ENCODE assay signal across 36 cellular contexts in genomic region chr9:33682551-33682950, GRCh38.
"Had no signal": no experiment of that assay in that cellular context is flagged by ENCODE, and none has a peak within 500 bp of the region (broad histone marks: within the 10 kb centered on the region; RNA-seq: fewer than 3 reads in every experiment).

No MANE protein-coding gene starts in this region.

- H3K9me3 Mint-ChIP-seq: activated CD4-positive, alpha-beta memory T cell treated with anti-CD3 and anti-CD28 coated beads for 36 hours; activated CD4-positive, alpha-beta T cell treated with anti-CD3 and anti-CD28 coated beads, Interleukin-2, amount 10 ng/mL, durations not matched to agents 24 days and 14 days; activated naive CD4-positive, alpha-beta T cell treated with anti-CD3 and anti-CD28 coated beads for 36 hours; activated naive CD4-positive, alpha-beta T cell treated with anti-CD3 and anti-CD28 coated beads, Interleukin-2, amount 50 U/mL, for 24 hours; activated naive CD8-positive, alpha-beta T cell treated with anti-CD3 and anti-CD28 coated beads for 36 hours; activated naive CD8-positive, alpha-beta T cell treated with anti-CD3 and anti-CD28 coated beads, Interleukin-2, amount 50 U/mL, for 24 hours; activated T-helper 1 cell treated with anti-CD3 and anti-CD28 coated beads, Interleukin-12 subunit alpha, Interleukin-12 subunit beta, Interleukin-2, Interleukin-4 antibody, amounts not matched to agents 30 ng/mL and 10 ng/mL and 1 ng/mL, durations not matched to agents 14 hours and 24 hours and 36 hours; activated T-helper 2 cell treated with anti-CD3 and anti-CD28 coated beads, Interferon-gamma antibody, Interleukin-2, Interleukin-4, amounts not matched to agents 10 μg/mL and 5 μg/mL and 100 μg/mL, durations not matched to agents 14 hours and 24 hours and 36 hours; effector memory CD8-positive, alpha-beta T cell; T-helper 2 cell treated with Interferon-gamma antibody and Interleukin-4, amounts not matched to agents 5 μg/mL and 100 μg/mL, for 36 hours had no signal

- H3K4me3 ChIP-seq: adrenal gland, body of pancreas, esophagus muscularis mucosa, gastrocnemius medialis, heart left ventricle had no signal

- H3K27me3 ChIP-seq: esophagus muscularis mucosa, foreskin keratinocyte had no signal

- H3K4me3 Mint-ChIP-seq: activated CD4-positive, alpha-beta memory T cell treated with anti-CD3 and anti-CD28 coated beads for 36 hours; activated CD4-positive, alpha-beta T cell treated with anti-CD3 and anti-CD28 coated beads for 36 hours; activated CD4-positive, alpha-beta T cell treated with anti-CD3 and anti-CD28 coated beads, Interleukin-2, amount 10 ng/mL, durations not matched to agents 24 days and 14 days; activated CD8-positive, alpha-beta memory T cell treated with anti-CD3 and anti-CD28 coated beads, Interleukin-2, amount 10 ng/mL, durations not matched to agents 7 days and 5 days; activated CD8-positive, alpha-beta T cell treated with anti-CD3 and anti-CD28 coated beads, Interleukin-2, amount 10 ng/mL, durations not matched to agents 7 days and 5 days; activated naive CD4-positive, alpha-beta T cell treated with anti-CD3 and anti-CD28 coated beads for 36 hours; activated naive CD4-positive, alpha-beta T cell treated with anti-CD3 and anti-CD28 coated beads, Interleukin-2, amount 50 U/mL, for 24 hours; activated naive CD8-positive, alpha-beta T cell treated with anti-CD3 and anti-CD28 coated beads for 36 hours; activated naive CD8-positive, alpha-beta T cell treated with anti-CD3 and anti-CD28 coated beads, Interleukin-2, amount 50 U/mL, for 24 hours; activated T-helper 1 cell treated with anti-CD3 and anti-CD28 coated beads, Interleukin-12 subunit alpha, Interleukin-12 subunit beta, Interleukin-2, Interleukin-4 antibody, amounts not matched to agents 30 ng/mL and 10 ng/mL and 1 ng/mL, durations not matched to agents 14 hours and 24 hours and 36 hours; effector memory CD8-positive, alpha-beta T cell; T-helper 17 cell; T-helper 2 cell treated with Interferon-gamma antibody and Interleukin-4, amounts not matched to agents 5 μg/mL and 100 μg/mL, for 36 hours had no signal

- H3K9me3 ChIP-seq: body of pancreas, esophagus muscularis mucosa, gastrocnemius medialis, heart left ventricle had no signal

- H3K27ac Mint-ChIP-seq: activated CD4-positive, alpha-beta memory T cell treated with anti-CD3 and anti-CD28 coated beads for 36 hours; activated CD4-positive, alpha-beta T cell treated with anti-CD3 and anti-CD28 coated beads for 36 hours; activated CD4-positive, alpha-beta T cell treated with anti-CD3 and anti-CD28 coated beads, Interleukin-2, amount 10 ng/mL, durations not matched to agents 24 days and 14 days; activated CD8-positive, alpha-beta memory T cell treated with anti-CD3 and anti-CD28 coated beads, Interleukin-2, amount 10 ng/mL, durations not matched to agents 7 days and 5 days; activated CD8-positive, alpha-beta T cell treated with anti-CD3 and anti-CD28 coated beads, Interleukin-2, amount 10 ng/mL, durations not matched to agents 7 days and 5 days; activated naive CD4-positive, alpha-beta T cell treated with anti-CD3 and anti-CD28 coated beads for 36 hours; activated naive CD4-positive, alpha-beta T cell treated with anti-CD3 and anti-CD28 coated beads, Interleukin-2, amount 50 U/mL, for 24 hours; activated naive CD8-positive, alpha-beta T cell treated with anti-CD3 and anti-CD28 coated beads for 36 hours; activated naive CD8-positive, alpha-beta T cell treated with anti-CD3 and anti-CD28 coated beads, Interleukin-2, amount 50 U/mL, for 24 hours; activated T-helper 1 cell treated with anti-CD3 and anti-CD28 coated beads, Interleukin-12 subunit alpha, Interleukin-12 subunit beta, Interleukin-2, Interleukin-4 antibody, amounts not matched to agents 30 ng/mL and 10 ng/mL and 1 ng/mL, durations not matched to agents 14 hours and 24 hours and 36 hours; activated T-helper 2 cell treated with anti-CD3 and anti-CD28 coated beads, Interferon-gamma antibody, Interleukin-2, Interleukin-4, amounts not matched to agents 10 μg/mL and 5 μg/mL and 100 μg/mL, durations not matched to agents 14 hours and 24 hours and 36 hours; effector memory CD8-positive, alpha-beta T cell; T-helper 17 cell; T-helper 2 cell treated with Interferon-gamma antibody and Interleukin-4, amounts not matched to agents 5 μg/mL and 100 μg/mL, for 36 hours had no signal

- H3K4me1 ChIP-seq: body of pancreas, gastrocnemius medialis, heart left ventricle had no signal

- H3K36me3 ChIP-seq: adrenal gland, esophagus muscularis mucosa, gastrocnemius medialis, heart left ventricle, WERI-Rb-1 had no signal

- H3K36me3 Mint-ChIP-seq: activated CD4-positive, alpha-beta memory T cell treated with anti-CD3 and anti-CD28 coated beads for 36 hours; activated CD8-positive, alpha-beta memory T cell treated with anti-CD3 and anti-CD28 coated beads, Interleukin-2, amount 10 ng/mL, durations not matched to agents 7 days and 5 days; activated naive CD4-positive, alpha-beta T cell treated with anti-CD3 and anti-CD28 coated beads, Interleukin-2, amount 50 U/mL, for 24 hours; activated naive CD8-positive, alpha-beta T cell treated with anti-CD3 and anti-CD28 coated beads for 36 hours had no signal

- H3K4me1 Mint-ChIP-seq: activated CD4-positive, alpha-beta T cell treated with anti-CD3 and anti-CD28 coated beads for 36 hours; activated CD8-positive, alpha-beta memory T cell treated with anti-CD3 and anti-CD28 coated beads, Interleukin-2, amount 10 ng/mL, durations not matched to agents 7 days and 5 days; activated naive CD4-positive, alpha-beta T cell treated with anti-CD3 and anti-CD28 coated beads, Interleukin-2, amount 50 U/mL, for 24 hours; activated naive CD8-positive, alpha-beta T cell treated with anti-CD3 and anti-CD28 coated beads for 36 hours; activated naive CD8-positive, alpha-beta T cell treated with anti-CD3 and anti-CD28 coated beads, Interleukin-2, amount 50 U/mL, for 24 hours; T-helper 17 cell had no signal

- DNase-seq: activated CD4-positive, alpha-beta memory T cell treated with anti-CD3 and anti-CD28 coated beads for 36 hours; activated CD4-positive, alpha-beta T cell treated with anti-CD3 and anti-CD28 coated beads for 36 hours; activated CD4-positive, alpha-beta T cell treated with anti-CD3 and anti-CD28 coated beads, Interleukin-2, amount 10 ng/mL, durations not matched to agents 24 days and 14 days; activated CD4-positive, CD25-positive, alpha-beta regulatory T cell; activated CD4-positive, CD25-positive, alpha-beta regulatory T cell treated with anti-CD3 and anti-CD28 coated beads, Interleukin-2, amount 50 U/mL, for 72 hours; activated CD8-positive, alpha-beta memory T cell treated with anti-CD3 and anti-CD28 coated beads, Interleukin-2, amount 10 ng/mL, durations not matched to agents 7 days and 5 days; activated CD8-positive, alpha-beta memory T cell treated with anti-CD3 and anti-CD28 coated beads, Interleukin-2, amount 50 U/mL, for 4 hours; activated CD8-positive, alpha-beta T cell treated with anti-CD3 and anti-CD28 coated beads, Interleukin-2, amount 10 ng/mL, durations not matched to agents 7 days and 5 days; activated effector memory CD4-positive, alpha-beta T cell treated with anti-CD3 and anti-CD28 coated beads, Interleukin-2, amount 50 U/mL, for 16 hours; activated naive CD4-positive, alpha-beta T cell treated with anti-CD3 and anti-CD28 coated beads for 36 hours; activated naive CD8-positive, alpha-beta T cell treated with anti-CD3 and anti-CD28 coated beads for 36 hours; activated naive CD8-positive, alpha-beta T cell treated with anti-CD3 and anti-CD28 coated beads, Interleukin-2, amount 50 U/mL, for 24 hours; activated T-cell treated with anti-CD3 and anti-CD28 coated beads, Interleukin-2, amount 50 U/mL, for 1 hour; activated T-cell treated with anti-CD3 and anti-CD28 coated beads, Interleukin-2, amount 50 U/mL, for 48 hours; adrenal gland; amygdala; aorta; body of pancreas; caudate nucleus; cortex of kidney; dermis blood vessel endothelial cell; effector CD4-positive, alpha-beta T cell; effector memory CD8-positive, alpha-beta T cell; erythroblast; foreskin keratinocyte; gastrocnemius medialis; glutamatergic neuron; heart left ventricle; T-helper 17 cell; T1000; WERI-Rb-1 had no signal

- H3K27ac ChIP-seq: adrenal gland, body of pancreas, esophagus muscularis mucosa, foreskin keratinocyte, gastrocnemius medialis, heart left ventricle, WERI-Rb-1 had no signal

- ATAC-seq: activated CD4-positive, alpha-beta T cell treated with anti-CD3 and anti-CD28 coated beads for 36 hours; activated CD8-positive, alpha-beta memory T cell treated with anti-CD3 and anti-CD28 coated beads, Interleukin-2, amount 10 ng/mL, durations not matched to agents 7 days and 5 days; activated CD8-positive, alpha-beta T cell treated with anti-CD3 and anti-CD28 coated beads, Interleukin-2, amount 10 ng/mL, durations not matched to agents 7 days and 5 days; activated naive CD8-positive, alpha-beta T cell treated with anti-CD3 and anti-CD28 coated beads, Interleukin-2, amount 50 U/mL, for 24 hours; body of pancreas; effector memory CD8-positive, alpha-beta T cell; foreskin keratinocyte; gastrocnemius medialis; heart left ventricle; T-helper 17 cell had no signal
